In genomic region chr5:125439243-125439642, GRCh38 we compare ENCODE assay signal across 29 cellular contexts.
"Had no signal": no experiment of that assay in that cellular context is flagged by ENCODE, and none has a peak within 500 bp of the region (broad histone marks: within the 10 kb centered on the region; RNA-seq: fewer than 3 reads in every experiment).

No MANE protein-coding gene starts in this region.

- H3K36me3 Mint-ChIP-seq: memory B cell had no signal

- H3K4me1 ChIP-seq: left ventricle myocardium inferior, neural progenitor cell, pancreas, prostate gland, stomach, testis, thyroid gland, transverse colon, upper lobe of left lung, vagina had no signal

- H3K79me2 ChIP-seq: hepatocyte had no signal

- H3K27ac ChIP-seq: hepatocyte, left ventricle myocardium inferior, neural progenitor cell, pancreas, prostate gland, skin epidermis, stomach, testis, thyroid gland, transverse colon, upper lobe of left lung, vagina had no signal

- H3K27me3 ChIP-seq: hepatocyte, neural progenitor cell, pancreas, stomach, testis, thyroid gland, transverse colon, upper lobe of left lung, vagina had no signal

- H3K4me2 ChIP-seq: hepatocyte, neural progenitor cell had no signal

- ATAC-seq: natural killer cell; pancreas; right cardiac atrium; sciatic nerve; stimulated activated naive B cell treated with anti-CD40 and anti-IgM and Interleukin-4, amounts not matched to agents 10 μg/mL and 1 μg/mL and 100 μg/mL, for 72 hours; stimulated activated naive CD8-positive, alpha-beta T cell treated with anti-CD3 and anti-CD28 coated beads, Interleukin-15, Interleukin-2, amounts not matched to agents 100 U/mL and 50 U/mL, for 24 hours had no signal

- H3K4me1 Mint-ChIP-seq: memory B cell, natural killer cell, neural progenitor cell had no signal

- H3K9me3 ChIP-seq: pancreas, prostate gland, testis, thyroid gland, vagina had no signal

- DNase-seq: islet precursor cell; left ventricle myocardium inferior; naive B cell; natural killer cell; nephron progenitor cell; pancreas; posterior cingulate gyrus; retina; right cardiac atrium; stimulated activated CD4-positive, alpha-beta T cell treated with anti-CD3 and anti-CD28 coated beads, Interleukin-12 subunit alpha, Interleukin-12 subunit beta, amount 100 ng/mL, for 4 hours; stimulated activated CD4-positive, alpha-beta T cell treated with anti-CD3 and anti-CD28 coated beads, Interleukin-15, amount 100 ng/mL, for 24 hours; stimulated activated CD4-positive, alpha-beta T cell treated with anti-CD3 and anti-CD28 coated beads, Interleukin-2, amount 100 ng/mL, for 24 hours; stimulated activated CD4-positive, alpha-beta T cell treated with anti-CD3 and anti-CD28 coated beads, Interleukin-4, amount 100 ng/mL, for 1 hour; stimulated activated naive B cell treated with anti-CD40 and anti-IgM and Interleukin-4, amounts not matched to agents 10 μg/mL and 1 μg/mL and 100 μg/mL, for 72 hours; stimulated activated naive CD8-positive, alpha-beta T cell treated with anti-CD3 and anti-CD28 coated beads, Interleukin-15, Interleukin-2, amounts not matched to agents 100 U/mL and 50 U/mL, for 24 hours; stomach; testis; thyroid gland; transverse colon; upper lobe of left lung had no signal

- H2AFZ ChIP-seq: hepatocyte, neural progenitor cell had no signal

- H3K27ac Mint-ChIP-seq: memory B cell; mesothelial cell of epicardium; naive B cell; natural killer cell; nephron progenitor cell; neural progenitor cell; stimulated activated naive B cell treated with anti-CD40 and anti-IgM and Interleukin-4, amounts not matched to agents 10 μg/mL and 1 μg/mL and 100 μg/mL, for 72 hours had no signal

- H3K9ac ChIP-seq: neural progenitor cell had no signal

- H3K27me3 Mint-ChIP-seq: stimulated activated naive B cell treated with anti-CD40 and anti-IgM and Interleukin-4, amounts not matched to agents 10 μg/mL and 1 μg/mL and 100 μg/mL, for 72 hours had no signal

- H3K4me3 ChIP-seq: hepatocyte, left ventricle myocardium inferior, lung, neural progenitor cell, pancreas, prostate gland, skin epidermis, stomach, testis, thyroid gland, transverse colon, upper lobe of left lung, vagina had no signal

- H3K4me3 Mint-ChIP-seq: memory B cell; mesothelial cell of epicardium; naive B cell; natural killer cell; nephron progenitor cell; neural progenitor cell; stimulated activated naive B cell treated with anti-CD40 and anti-IgM and Interleukin-4, amounts not matched to agents 10 μg/mL and 1 μg/mL and 100 μg/mL, for 72 hours had no signal

- H3K36me3 ChIP-seq: left ventricle myocardium inferior, neural progenitor cell, pancreas, prostate gland, stomach, thyroid gland, transverse colon, upper lobe of left lung, vagina had no signal
